Comparison of ENCODE assay signal across 12 cellular contexts in the genomic region with DNA sequence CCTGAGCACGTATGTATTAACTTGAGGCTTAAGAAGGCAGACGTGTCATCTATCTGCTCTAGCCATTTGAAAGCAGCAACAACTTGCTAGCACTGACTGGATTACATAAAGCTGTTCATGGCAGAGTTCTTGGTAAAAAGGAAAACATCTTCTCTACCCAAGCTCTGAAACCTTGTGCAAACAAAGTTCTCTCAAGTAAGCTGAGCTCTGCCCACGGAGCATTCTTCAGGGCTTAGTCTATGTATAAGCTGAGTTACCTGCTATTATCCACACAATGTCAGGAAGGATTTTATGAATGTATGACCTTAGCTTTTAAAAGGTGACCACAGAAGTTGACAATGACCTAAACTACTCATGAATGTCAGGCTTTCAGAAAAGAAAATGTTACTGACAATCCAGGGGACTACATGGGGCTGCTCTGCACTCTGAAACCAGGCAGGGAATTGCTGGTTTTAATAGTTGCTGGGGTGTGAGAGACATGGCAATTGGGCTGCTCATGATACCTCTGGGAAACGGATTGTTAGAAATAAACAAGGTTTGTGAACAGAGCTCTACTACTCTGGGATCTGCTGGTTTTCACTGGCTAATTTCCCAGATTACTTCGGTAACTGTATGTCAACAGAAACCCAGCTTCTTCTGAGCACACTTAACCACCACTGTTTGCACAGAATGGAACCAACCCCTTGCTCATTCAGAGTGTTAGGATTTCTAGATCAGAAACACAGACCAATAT. TPM values are rescaled to one million over a fixed set of nuclear protein-coding genes. Genes with fewer than 3 reads are reported as not detected.
DNase-seq lines count a peak whose midpoint lies in the region; ATAC-seq and TF ChIP-seq lines count a peak whose summit lies in the region.
"Had no signal": no experiment of that assay in that cellular context is flagged by ENCODE, and none has a peak within 500 bp of the region (broad histone marks: within the 10 kb centered on the region; RNA-seq: fewer than 3 reads in every experiment).

No MANE protein-coding gene starts in this region.

- H3K4me3 ChIP-seq in brain microvascular endothelial cell (ENCODE audit: low read depth, low read length) (no peak overlapping the region), left lung (no peak overlapping the region), upper lobe of left lung (no peak overlapping the region)
- H3K4me3 ChIP-seq: GM23338 had no signal

- TF ChIP-seq CTCF in brain microvascular endothelial cell (IDR thresholded peaks at IDR 0.05; ENCODE audit: low read depth, low read length, missing control alignments) (no peak), left lung (IDR thresholded peaks at IDR 0.05) (no peak), upper lobe of left lung (IDR thresholded peaks at IDR 0.05) (no peak)

- intact Hi-C loops in left lung (cut with DNase I), result no loop called here

- peaks cover 5 to 13% of the 10 kb centered on the region in 2 donors for H3K4me1 ChIP-seq in left lung
- peaks cover 0 to 7% (median 3%) of the 10 kb centered on the region in 4 donors for H3K4me1 ChIP-seq in upper lobe of left lung

- H3K27ac ChIP-seq in brain microvascular endothelial cell (peak overlapping the region; percentile 9), left lung (peak overlapping the region; percentile 51 to 82), upper lobe of left lung (peak overlapping the region; percentile 68 to 77 (median 74)), caudate nucleus (ENCODE audit: low read depth, low read length) (no peak overlapping the region)

- in situ Hi-C loops in brain microvascular endothelial cell (cut with HindIII; ENCODE audit: low pct_ligation_motif_present, low sequenced_read_pairs), result no loop called here

- no peaks in the 10 kb centered on the region for H3K9me3 ChIP-seq in left lung
- H3K9me3 ChIP-seq in upper lobe of left lung, result no peaks in the 10 kb centered on the region

- peak; percentile 14 for DNase-seq in SIG-M5 treated with dmso at 0.1 percent for 504 hours (lab: John Stamatoyannopoulos, UW; ENCODE audit: unreplicated experiment)
- no peak for DNase-seq in SIG-M5 (lab: John Stamatoyannopoulos, UW)
- peak; percentile 52 for DNase-seq in brain microvascular endothelial cell
- DNase-seq in left lung, result no peak
- DNase-seq in upper lobe of left lung, result peak in 1 of 2 donors; percentile 62
- DNase-seq in mucosa of gallbladder (ENCODE audit: low spot score), result no peak
- DNase-seq in caudate nucleus (lab: John Stamatoyannopoulos, UW), result no peak
- DNase-seq: activated effector memory CD4-positive, alpha-beta T cell treated with anti-CD3 and anti-CD28 coated beads, Interleukin-2, amount 50 U/mL, for 16 hours; effector CD8-positive, alpha-beta T cell had no signal

- H3K36me3 ChIP-seq in brain microvascular endothelial cell (replicated peaks) (peaks cover 3% of the 10 kb centered on the region), left lung (no peaks in the 10 kb centered on the region), upper lobe of left lung (no peaks in the 10 kb centered on the region)

- H3K27me3 ChIP-seq in brain microvascular endothelial cell (replicated peaks) (no peaks in the 10 kb centered on the region), left lung (no peaks in the 10 kb centered on the region), upper lobe of left lung (no peaks in the 10 kb centered on the region)

- ATAC-seq in left lung (peak; percentile 92), upper lobe of left lung (ENCODE audit: low FRiP score in 2 of 2) (peak; percentile 34 to 82), GM18858 (IDR thresholded peaks at IDR 0.05; ENCODE audit: unreplicated experiment) (no peak)
- ATAC-seq: GM23338, WTC11 had no signal

- 56 to 62% methylated on average over 5 of the region's 5 CpGs for WGBS in upper lobe of left lung, 2 donors

- TF ChIP-seq EP300 in upper lobe of left lung (IDR thresholded peaks at IDR 0.05), result no peak

- TF ChIP-seq POLR2A in upper lobe of left lung (IDR thresholded peaks at IDR 0.05), result no peak

RNA-seq across cellular contexts. Expression of gene CCN1, which starts 29.6 kb away (rescaled TPM):
- total RNA-seq in left lung, result 100 to 1,000 TPM; 163 to 554 TPM
- 100 to 1,000 TPM; 103 to 249 (median 162) TPM for total RNA-seq in upper lobe of left lung
- total RNA-seq in mucosa of gallbladder, result 369 TPM

Comparison
In these comparisons a context has a peak if more than half of its experiments do, and no peak if none do; other contexts are left out.
1. DNase-seq: peak in SIG-M5 treated with dmso at 0.1 percent for 504 hours (single experiment) and brain microvascular endothelial cell (single experiment); none in SIG-M5 (single experiment), left lung (0 of 2), mucosa of gallbladder (single experiment) and caudate nucleus (0 of 61).